In genomic region chr20:34968020-34968775, GRCh38 we compare ENCODE assay signal across 2 cellular contexts.
TF ChIP-seq lines count a peak whose summit lies in the region.

No MANE protein-coding gene starts in this region.

TF ChIP-seq in K562, 482 proteins besides CTCF, POLR2A, EP300 and RAD21:
- TF ChIP-seq ZNF436 (CRISPR knock-in tag; IDR thresholded peaks at IDR 0.05) (no peak), HDGF (IDR thresholded peaks at IDR 0.05) (no peak), MXD1 (CRISPR knock-in tag; IDR thresholded peaks at IDR 0.05; ENCODE audit: borderline replicate concordance, poor library complexity, severe bottlenecking) (no peak), ID3 (CRISPR knock-in tag; IDR thresholded peaks at IDR 0.05) (no peak), ID3 (tag; IDR thresholded peaks at IDR 0.05) (no peak), HES1 (IDR thresholded peaks at IDR 0.05; ENCODE audit: low read depth) (no peak), ZBTB1 (CRISPR knock-in tag; IDR thresholded peaks at IDR 0.05; ENCODE audit: borderline replicate concordance, low read depth) (no peak), KAT7 (CRISPR knock-in tag; IDR thresholded peaks at IDR 0.05; ENCODE audit: borderline replicate concordance) (no peak), SMAD2 (IDR thresholded peaks at IDR 0.05; ENCODE audit: low read depth, low read length) (no peak), ARID3B (CRISPR knock-in tag; IDR thresholded peaks at IDR 0.05; ENCODE audit: borderline replicate concordance) (no peak), ELK1 (CRISPR knock-in tag; IDR thresholded peaks at IDR 0.05) (no peak), TOE1 (IDR thresholded peaks at IDR 0.05; ENCODE audit: borderline replicate concordance) (no peak), TOE1 (CRISPR knock-in tag; IDR thresholded peaks at IDR 0.05; ENCODE audit: borderline replicate concordance, low read depth) (no peak), KDM2B (CRISPR knock-in tag; IDR thresholded peaks at IDR 0.05) (no peak), FOXA3 (CRISPR knock-in tag; conservative IDR thresholded peaks at IDR 0.05 in 1 of 2, IDR thresholded peaks at IDR 0.05 in 1 of 2) (peak in 1 of 2 experiments; percentile 57; a peak in 1 of 4 replicates), MAX (CRISPR knock-in tag; IDR thresholded peaks at IDR 0.05) (peak; percentile 48), ZFP36 (IDR thresholded peaks at IDR 0.05; ENCODE audit: low read depth, low read length, partially characterized antibody) (peak; percentile 9)

TF ChIP-seq in WTC11, 78 proteins besides CTCF, POLR2A, EP300 and RAD21:
- TF ChIP-seq ZNF423 (CRISPR knock-in tag; IDR thresholded peaks at IDR 0.05) (no peak), CREM (CRISPR knock-in tag; IDR thresholded peaks at IDR 0.05) (no peak), TEAD4 (CRISPR knock-in tag; IDR thresholded peaks at IDR 0.05) (no peak), ATF2 (CRISPR knock-in tag; IDR thresholded peaks at IDR 0.05; ENCODE audit: borderline replicate concordance, low read depth) (no peak), ZNF416 (CRISPR knock-in tag; IDR thresholded peaks at IDR 0.05) (no peak), NFE2L1 (CRISPR knock-in tag; IDR thresholded peaks at IDR 0.05) (no peak)
